1 cellular context compared by ENCODE assay signal in the genomic region with DNA sequence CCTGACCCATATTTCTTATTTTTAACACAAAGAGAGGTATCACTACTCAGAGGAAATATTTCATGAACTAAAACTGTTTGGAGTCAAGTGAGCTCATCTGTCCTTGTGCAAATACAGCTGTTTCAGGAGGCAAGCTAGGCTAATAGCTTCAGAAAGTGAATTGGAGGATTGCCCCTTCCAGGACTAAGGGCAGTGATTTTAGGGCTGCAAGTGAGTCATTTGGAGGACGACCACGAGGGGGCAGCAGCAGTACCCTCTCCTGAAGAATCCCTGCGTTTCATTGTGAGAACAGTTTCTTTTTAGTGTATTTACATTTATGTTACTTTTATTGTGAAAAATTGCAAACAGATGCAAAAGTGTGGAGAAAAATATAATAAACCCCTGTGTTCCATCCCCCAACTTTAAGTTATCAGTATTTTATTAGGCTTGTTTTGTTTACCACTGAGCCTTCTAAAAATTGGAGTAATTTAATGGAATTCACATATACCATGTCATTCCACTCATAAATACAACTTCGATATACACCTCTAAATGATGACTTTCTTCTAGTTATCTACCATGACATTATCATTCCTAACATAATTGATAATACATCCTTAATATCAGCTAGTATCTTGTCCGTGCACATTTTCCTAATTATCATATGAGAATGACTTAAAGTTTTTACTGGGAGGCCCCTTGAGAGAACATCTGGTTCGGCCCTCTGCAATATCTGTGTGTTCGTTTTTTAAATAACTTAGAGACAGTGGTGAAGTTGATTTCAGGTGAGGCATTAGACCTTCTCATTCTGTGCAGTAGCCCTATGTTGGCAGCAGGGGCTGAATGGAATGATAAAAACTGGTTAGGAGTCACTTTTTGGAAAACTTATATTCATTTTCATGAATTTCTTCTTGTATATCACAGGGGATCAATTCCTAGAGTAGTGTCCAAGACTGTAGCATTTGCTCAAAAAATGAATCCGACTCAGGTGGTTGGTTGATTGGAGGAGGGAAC.
TF ChIP-seq lines count a peak whose summit lies in the region.

No MANE protein-coding gene starts in this region.

TF ChIP-seq in endothelial cell of umbilical vein, 7 proteins besides CTCF, POLR2A, EP300 and RAD21:
- TF ChIP-seq FOS (IDR thresholded peaks at IDR 0.05; ENCODE audit: borderline replicate concordance, insufficient read depth, low read length): peak; percentile 57
- no peak for TF ChIP-seq MYC (IDR thresholded peaks at IDR 0.05; ENCODE audit: low read depth, low read length)
- TF ChIP-seq JUN (IDR thresholded peaks at IDR 0.05; ENCODE audit: borderline replicate concordance, insufficient read depth, insufficient read length, low read depth): peak; percentile 30
TF ChIP-seq in endothelial cell of umbilical vein: peak in this region for 2.
